ENCODE assay signal across 1 cellular context in the genomic region with DNA sequence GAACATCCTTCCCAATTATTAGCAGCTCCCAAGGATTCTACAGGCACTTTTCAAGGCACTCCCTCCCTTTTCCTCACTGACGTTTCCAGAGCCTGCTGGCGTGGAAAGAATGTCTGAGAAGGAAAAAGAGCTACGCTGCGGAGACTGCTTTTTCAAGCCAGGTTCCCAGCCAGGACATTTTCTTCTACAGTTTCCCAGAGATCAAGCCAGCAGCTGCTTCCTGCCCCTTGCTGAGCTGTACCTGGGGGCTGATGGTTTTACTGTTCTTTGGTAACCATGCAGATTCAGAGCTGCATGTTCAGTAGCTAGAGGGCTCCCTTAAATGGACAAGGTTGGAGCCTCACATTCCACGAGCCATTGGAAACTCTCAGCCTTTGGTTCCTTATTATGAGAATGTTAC.
TF ChIP-seq lines count a peak whose summit lies in the region.

No MANE protein-coding gene starts in this region.

TF ChIP-seq in WTC11, 78 proteins besides CTCF, POLR2A, EP300 and RAD21 (continued from another document):
- TF ChIP-seq ARID4B (CRISPR knock-in tag; IDR thresholded peaks at IDR 0.05; ENCODE audit: borderline replicate concordance) (no peak), CREB1 (CRISPR knock-in tag; IDR thresholded peaks at IDR 0.05) (no peak)
